Comparison of ENCODE assay signal across 8 cellular contexts in genomic region chr11:7672960-7673723, GRCh38. TPM values are rescaled to one million over a fixed set of nuclear protein-coding genes. Genes with fewer than 3 reads are reported as not detected.
A peak's percentile ranks its signal among the peaks of the same experiment; 100 is the strongest.
DNase-seq lines count a peak whose midpoint lies in the region; ATAC-seq and TF ChIP-seq lines count a peak whose summit lies in the region.

CYB5R2 (minus strand) TSS chr11:7673500; CDS start chr11:7672825, 675 bp downstream.

- H3K36me3 ChIP-seq in ES-I3 (ENCODE audit: insufficient read depth, low read length) (peaks cover 4% of the 10 kb centered on the region), adrenal gland (replicated peaks in 1 of 2) (no peaks in the 10 kb centered on the region), psoas muscle (ENCODE audit: insufficient read depth in 1 of 2, low read depth in 1 of 2) (peaks cover 0 to 12% of the 10 kb centered on the region in 2 donors)

- intact Hi-C loops in adrenal gland (cut with DNase I): loop anchor here in 1 of 2 donors (5.0 kb wide), 1 partner anchor 101 kb away; no protein-coding TSS in a partner anchor
- intact Hi-C loops in right cardiac atrium (cut with DNase I): no loop called here
- intact Hi-C loops in psoas muscle (cut with DNase I): loop anchor here in 1 of 2 donors (10.0 kb wide), 1 partner anchor 218 kb away; no protein-coding TSS in a partner anchor

- peak within 1 kb of the TSS; percentile 64 for H3K9ac ChIP-seq in ES-I3 (ENCODE audit: low read depth, low read length)

- H3K27ac ChIP-seq in adrenal gland: peak within 1 kb of the TSS in 1 of 5 donors; percentile 7
- no peak within 1 kb of the TSS for H3K27ac ChIP-seq in right cardiac atrium (ENCODE audit: low read length)
- H3K27ac ChIP-seq in psoas muscle: no peak within 1 kb of the TSS

- H3K4me1 ChIP-seq in ES-I3 (ENCODE audit: insufficient read depth, low read length) (peaks cover 9% of the 10 kb centered on the region; the same call in 1 of the 2 replicates), adrenal gland (replicated peaks in 1 of 2) (peaks cover 6 to 15% of the 10 kb centered on the region in 2 donors), right cardiac atrium (ENCODE audit: control insufficient read depth, insufficient read depth, low read length) (peaks cover 4% of the 10 kb centered on the region), psoas muscle (no peaks in the 10 kb centered on the region)

- H3K4me3 ChIP-seq in adrenal gland (peak within 1 kb of the TSS in 2 of 4 donors; percentile 7 to 55), right cardiac atrium (ENCODE audit: low read length) (peak within 1 kb of the TSS; percentile 53), psoas muscle (peak within 1 kb of the TSS; percentile 73)

- TF ChIP-seq CTCF in adrenal gland (IDR thresholded peaks at IDR 0.05) (no peak), psoas muscle (IDR thresholded peaks at IDR 0.05) (no peak)

- 3 to 79% (median 12%) methylated on average over 2 to 40 of the region's 40 CpGs for WGBS in adrenal gland, 4 donors
- 8% methylated on average over 40 of the region's 40 CpGs for WGBS in right cardiac atrium
- WGBS in psoas muscle, 3 donors: 6 to 7% (median 6%) methylated on average over 39 to 40 of the region's 40 CpGs

- TF ChIP-seq POLR2A in adrenal gland (IDR thresholded peaks at IDR 0.05): no peak

- peak; percentile 48 for ATAC-seq in HG02588 (IDR thresholded peaks at IDR 0.05; ENCODE audit: unreplicated experiment)
- ATAC-seq in right cardiac atrium: peak; percentile 92 to 93
- ATAC-seq in psoas muscle: peak; percentile 68 to 86 (median 80)
- no peak for ATAC-seq in GM18907 (IDR thresholded peaks at IDR 0.05; ENCODE audit: unreplicated experiment)

- DNase-seq in adrenal gland: peak; percentile 42 to 68 (median 59)
- DNase-seq in right cardiac atrium: peak; percentile 78 to 90 (median 90)
- DNase-seq in psoas muscle: peak; percentile 75 to 82
- DNase-seq in activated gamma-delta T cell treated with Interleukin-2 at 50 U/mL for 16 hours: no peak
- DNase-seq in NCI-H748 (lab: John Stamatoyannopoulos, UW; ENCODE audit: unreplicated experiment): no peak

- H3K9me3 ChIP-seq in ES-I3 (ENCODE audit: control insufficient read depth, insufficient read depth, low read length): no peaks in the 10 kb centered on the region
- no peaks in the 10 kb centered on the region for H3K9me3 ChIP-seq in adrenal gland (replicated peaks in 1 of 3)
- no peaks in the 10 kb centered on the region for H3K9me3 ChIP-seq in right cardiac atrium (ENCODE audit: control insufficient read depth, low read length)
- H3K9me3 ChIP-seq in psoas muscle: no peaks in the 10 kb centered on the region

- no peaks in the 10 kb centered on the region for H3K27me3 ChIP-seq in adrenal gland
- no peaks in the 10 kb centered on the region for H3K27me3 ChIP-seq in right cardiac atrium (ENCODE audit: control insufficient read depth, insufficient read depth)
- H3K27me3 ChIP-seq in psoas muscle (ENCODE audit: insufficient read depth in 3 of 3, low read length in 2 of 3): peaks cover 0 to 10% (median 5%) of the 10 kb centered on the region in 3 donors

RNA-seq across cellular contexts. Expression of gene CYB5R2, which starts in this region (rescaled TPM):
- total RNA-seq in adrenal gland (1 to 10 TPM; 1.6 to 6.5 (median 3.6) TPM), right cardiac atrium (1 to 10 TPM; 1.6 to 4.4 (median 2.8) TPM), psoas muscle (1 to 10 TPM in 3 of 4 donors, under 1 TPM in 1; 0.40 to 1.8 (median 1.5) TPM)
- polyA plus RNA-seq in adrenal gland (1 to 10 TPM; 4.3 to 9.7 (median 7.4) TPM), right cardiac atrium (2.4 TPM), psoas muscle (1 to 10 TPM in 2 of 3 donors, under 1 TPM in 1; 0.76 to 2.0 (median 1.3) TPM)

Comparison
In these comparisons a context has a peak if more than half of its experiments do, and no peak if none do; other contexts are left out.
1. DNase-seq: peak in adrenal gland (7 of 7), right cardiac atrium (3 of 3) and psoas muscle (2 of 2); none in activated gamma-delta T cell treated with Interleukin-2 at 50 U/mL for 16 hours (single experiment) and NCI-H748 (single experiment).